ENCODE assay signal across 1 cellular context in the genomic region with DNA sequence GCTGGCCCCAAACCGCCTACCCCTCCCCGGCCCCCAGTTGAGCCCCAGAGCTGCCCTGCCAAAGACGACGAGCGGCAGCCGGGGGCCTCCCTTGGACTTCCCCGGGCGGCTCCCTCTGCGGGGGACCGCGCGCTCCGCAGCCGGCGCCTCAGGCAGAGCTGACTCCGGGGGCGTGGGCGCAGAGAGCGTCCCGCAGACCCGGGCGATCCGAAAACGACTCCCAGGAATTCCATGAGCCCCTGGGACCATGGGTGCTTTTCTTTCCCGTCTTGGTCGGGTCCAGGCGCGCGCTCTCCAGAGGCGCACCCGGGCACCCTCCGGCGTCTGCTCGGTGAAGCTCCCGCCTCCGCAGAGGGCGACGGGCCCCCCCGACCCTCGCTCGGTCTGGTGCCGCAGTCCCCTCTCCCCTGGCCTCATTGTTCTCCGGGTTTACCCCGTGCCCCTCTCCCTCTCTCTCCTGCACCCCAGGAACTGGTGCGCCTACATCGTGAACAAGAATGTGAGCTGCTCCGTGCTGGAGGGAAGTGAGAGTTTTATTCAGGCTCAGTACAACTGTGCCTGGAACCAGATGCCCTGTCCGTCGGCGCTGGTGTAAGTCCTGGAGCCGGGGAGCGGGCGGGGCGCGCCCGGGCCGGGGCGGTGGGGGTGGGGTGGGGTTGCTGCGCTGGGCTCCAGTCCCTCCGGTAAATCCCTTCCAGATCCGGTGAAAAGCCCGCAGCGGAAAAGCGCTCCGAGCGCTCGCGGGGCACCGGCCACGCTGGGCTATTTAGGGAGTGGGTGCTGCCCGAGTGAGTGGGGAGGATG.
TF ChIP-seq lines count a peak whose summit lies in the region.

No MANE protein-coding gene starts in this region.

TF ChIP-seq in HCT116, 20 proteins besides CTCF, POLR2A, EP300 and RAD21 (continued from another document):
- TF ChIP-seq, protein P1, sequence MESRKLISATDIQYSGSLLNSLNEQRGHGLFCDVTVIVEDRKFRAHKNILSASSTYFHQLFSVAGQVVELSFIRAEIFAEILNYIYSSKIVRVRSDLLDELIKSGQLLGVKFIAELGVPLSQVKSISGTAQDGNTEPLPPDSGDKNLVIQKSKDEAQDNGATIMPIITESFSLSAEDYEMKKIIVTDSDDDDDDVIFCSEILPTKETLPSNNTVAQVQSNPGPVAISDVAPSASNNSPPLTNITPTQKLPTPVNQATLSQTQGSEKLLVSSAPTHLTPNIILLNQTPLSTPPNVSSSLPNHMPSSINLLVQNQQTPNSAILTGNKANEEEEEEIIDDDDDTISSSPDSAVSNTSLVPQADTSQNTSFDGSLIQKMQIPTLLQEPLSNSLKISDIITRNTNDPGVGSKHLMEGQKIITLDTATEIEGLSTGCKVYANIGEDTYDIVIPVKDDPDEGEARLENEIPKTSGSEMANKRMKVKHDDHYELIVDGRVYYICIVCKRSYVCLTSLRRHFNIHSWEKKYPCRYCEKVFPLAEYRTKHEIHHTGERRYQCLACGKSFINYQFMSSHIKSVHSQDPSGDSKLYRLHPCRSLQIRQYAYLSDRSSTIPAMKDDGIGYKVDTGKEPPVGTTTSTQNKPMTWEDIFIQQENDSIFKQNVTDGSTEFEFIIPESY (IDR thresholded peaks at IDR 0.05; ENCODE audit: extremely low read depth, insufficient replicate concordance, low read length), result no peak
- TF ChIP-seq, protein P2, sequence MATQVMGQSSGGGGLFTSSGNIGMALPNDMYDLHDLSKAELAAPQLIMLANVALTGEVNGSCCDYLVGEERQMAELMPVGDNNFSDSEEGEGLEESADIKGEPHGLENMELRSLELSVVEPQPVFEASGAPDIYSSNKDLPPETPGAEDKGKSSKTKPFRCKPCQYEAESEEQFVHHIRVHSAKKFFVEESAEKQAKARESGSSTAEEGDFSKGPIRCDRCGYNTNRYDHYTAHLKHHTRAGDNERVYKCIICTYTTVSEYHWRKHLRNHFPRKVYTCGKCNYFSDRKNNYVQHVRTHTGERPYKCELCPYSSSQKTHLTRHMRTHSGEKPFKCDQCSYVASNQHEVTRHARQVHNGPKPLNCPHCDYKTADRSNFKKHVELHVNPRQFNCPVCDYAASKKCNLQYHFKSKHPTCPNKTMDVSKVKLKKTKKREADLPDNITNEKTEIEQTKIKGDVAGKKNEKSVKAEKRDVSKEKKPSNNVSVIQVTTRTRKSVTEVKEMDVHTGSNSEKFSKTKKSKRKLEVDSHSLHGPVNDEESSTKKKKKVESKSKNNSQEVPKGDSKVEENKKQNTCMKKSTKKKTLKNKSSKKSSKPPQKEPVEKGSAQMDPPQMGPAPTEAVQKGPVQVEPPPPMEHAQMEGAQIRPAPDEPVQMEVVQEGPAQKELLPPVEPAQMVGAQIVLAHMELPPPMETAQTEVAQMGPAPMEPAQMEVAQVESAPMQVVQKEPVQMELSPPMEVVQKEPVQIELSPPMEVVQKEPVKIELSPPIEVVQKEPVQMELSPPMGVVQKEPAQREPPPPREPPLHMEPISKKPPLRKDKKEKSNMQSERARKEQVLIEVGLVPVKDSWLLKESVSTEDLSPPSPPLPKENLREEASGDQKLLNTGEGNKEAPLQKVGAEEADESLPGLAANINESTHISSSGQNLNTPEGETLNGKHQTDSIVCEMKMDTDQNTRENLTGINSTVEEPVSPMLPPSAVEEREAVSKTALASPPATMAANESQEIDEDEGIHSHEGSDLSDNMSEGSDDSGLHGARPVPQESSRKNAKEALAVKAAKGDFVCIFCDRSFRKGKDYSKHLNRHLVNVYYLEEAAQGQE (IDR thresholded peaks at IDR 0.05; ENCODE audit: low read depth), result no peak
- TF ChIP-seq EGR1 (IDR thresholded peaks at IDR 0.05; ENCODE audit: low read depth) (no peak), FOSL1 (IDR thresholded peaks at IDR 0.05; ENCODE audit: low read depth) (no peak), ZNF274 (IDR thresholded peaks at IDR 0.05; ENCODE audit: low read depth, low read length) (no peak), ZFX (IDR thresholded peaks at IDR 0.05) (no peak)
- TF ChIP-seq, protein P3, sequence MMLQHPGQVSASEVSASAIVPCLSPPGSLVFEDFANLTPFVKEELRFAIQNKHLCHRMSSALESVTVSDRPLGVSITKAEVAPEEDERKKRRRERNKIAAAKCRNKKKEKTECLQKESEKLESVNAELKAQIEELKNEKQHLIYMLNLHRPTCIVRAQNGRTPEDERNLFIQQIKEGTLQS (IDR thresholded peaks at IDR 0.05), result no peak
